In the genomic region with DNA sequence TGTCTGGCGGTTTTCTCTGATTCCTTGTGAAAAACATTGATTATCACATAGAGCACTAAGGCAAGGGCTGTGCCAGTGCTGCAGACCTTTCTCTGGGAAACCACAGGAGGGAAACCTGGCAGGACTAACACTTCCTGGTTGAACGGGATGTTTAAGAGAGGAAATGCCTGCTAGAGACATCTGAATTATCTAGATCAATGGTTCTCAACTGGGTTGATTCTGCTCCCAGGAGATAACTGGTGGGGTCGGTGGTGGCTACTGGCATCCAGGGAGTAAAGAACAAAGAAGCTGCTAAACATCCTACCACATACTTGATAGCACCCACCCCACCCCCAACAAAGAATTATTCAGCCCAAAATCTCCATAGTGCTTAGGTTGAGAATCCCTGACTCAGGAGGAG, we compare ENCODE assay signal across 1 cellular context.
TF ChIP-seq lines count a peak whose summit lies in the region.

No MANE protein-coding gene starts in this region.

TF ChIP-seq in GM23338, 12 proteins besides CTCF, POLR2A, EP300 and RAD21 (continued from another document):
- TF ChIP-seq NANOG (IDR thresholded peaks at IDR 0.05; ENCODE audit: borderline replicate concordance) (no peak), EZH2phosphoT487 (IDR thresholded peaks at IDR 0.05; ENCODE audit: unreplicated experiment) (no peak), ETS1 (IDR thresholded peaks at IDR 0.05) (no peak), ZNF114 (CRISPR knock-in tag; IDR thresholded peaks at IDR 0.05) (no peak), POLR2AphosphoS5 (IDR thresholded peaks at IDR 0.05; ENCODE audit: low read depth) (no peak), CREB1 (CRISPR knock-in tag; IDR thresholded peaks at IDR 0.05; ENCODE audit: low read depth) (no peak), ZNF331 (CRISPR knock-in tag; IDR thresholded peaks at IDR 0.05; ENCODE audit: low read depth) (no peak), STAT1 (IDR thresholded peaks at IDR 0.05; ENCODE audit: unreplicated experiment) (no peak)
- TF ChIP-seq, protein P1, sequence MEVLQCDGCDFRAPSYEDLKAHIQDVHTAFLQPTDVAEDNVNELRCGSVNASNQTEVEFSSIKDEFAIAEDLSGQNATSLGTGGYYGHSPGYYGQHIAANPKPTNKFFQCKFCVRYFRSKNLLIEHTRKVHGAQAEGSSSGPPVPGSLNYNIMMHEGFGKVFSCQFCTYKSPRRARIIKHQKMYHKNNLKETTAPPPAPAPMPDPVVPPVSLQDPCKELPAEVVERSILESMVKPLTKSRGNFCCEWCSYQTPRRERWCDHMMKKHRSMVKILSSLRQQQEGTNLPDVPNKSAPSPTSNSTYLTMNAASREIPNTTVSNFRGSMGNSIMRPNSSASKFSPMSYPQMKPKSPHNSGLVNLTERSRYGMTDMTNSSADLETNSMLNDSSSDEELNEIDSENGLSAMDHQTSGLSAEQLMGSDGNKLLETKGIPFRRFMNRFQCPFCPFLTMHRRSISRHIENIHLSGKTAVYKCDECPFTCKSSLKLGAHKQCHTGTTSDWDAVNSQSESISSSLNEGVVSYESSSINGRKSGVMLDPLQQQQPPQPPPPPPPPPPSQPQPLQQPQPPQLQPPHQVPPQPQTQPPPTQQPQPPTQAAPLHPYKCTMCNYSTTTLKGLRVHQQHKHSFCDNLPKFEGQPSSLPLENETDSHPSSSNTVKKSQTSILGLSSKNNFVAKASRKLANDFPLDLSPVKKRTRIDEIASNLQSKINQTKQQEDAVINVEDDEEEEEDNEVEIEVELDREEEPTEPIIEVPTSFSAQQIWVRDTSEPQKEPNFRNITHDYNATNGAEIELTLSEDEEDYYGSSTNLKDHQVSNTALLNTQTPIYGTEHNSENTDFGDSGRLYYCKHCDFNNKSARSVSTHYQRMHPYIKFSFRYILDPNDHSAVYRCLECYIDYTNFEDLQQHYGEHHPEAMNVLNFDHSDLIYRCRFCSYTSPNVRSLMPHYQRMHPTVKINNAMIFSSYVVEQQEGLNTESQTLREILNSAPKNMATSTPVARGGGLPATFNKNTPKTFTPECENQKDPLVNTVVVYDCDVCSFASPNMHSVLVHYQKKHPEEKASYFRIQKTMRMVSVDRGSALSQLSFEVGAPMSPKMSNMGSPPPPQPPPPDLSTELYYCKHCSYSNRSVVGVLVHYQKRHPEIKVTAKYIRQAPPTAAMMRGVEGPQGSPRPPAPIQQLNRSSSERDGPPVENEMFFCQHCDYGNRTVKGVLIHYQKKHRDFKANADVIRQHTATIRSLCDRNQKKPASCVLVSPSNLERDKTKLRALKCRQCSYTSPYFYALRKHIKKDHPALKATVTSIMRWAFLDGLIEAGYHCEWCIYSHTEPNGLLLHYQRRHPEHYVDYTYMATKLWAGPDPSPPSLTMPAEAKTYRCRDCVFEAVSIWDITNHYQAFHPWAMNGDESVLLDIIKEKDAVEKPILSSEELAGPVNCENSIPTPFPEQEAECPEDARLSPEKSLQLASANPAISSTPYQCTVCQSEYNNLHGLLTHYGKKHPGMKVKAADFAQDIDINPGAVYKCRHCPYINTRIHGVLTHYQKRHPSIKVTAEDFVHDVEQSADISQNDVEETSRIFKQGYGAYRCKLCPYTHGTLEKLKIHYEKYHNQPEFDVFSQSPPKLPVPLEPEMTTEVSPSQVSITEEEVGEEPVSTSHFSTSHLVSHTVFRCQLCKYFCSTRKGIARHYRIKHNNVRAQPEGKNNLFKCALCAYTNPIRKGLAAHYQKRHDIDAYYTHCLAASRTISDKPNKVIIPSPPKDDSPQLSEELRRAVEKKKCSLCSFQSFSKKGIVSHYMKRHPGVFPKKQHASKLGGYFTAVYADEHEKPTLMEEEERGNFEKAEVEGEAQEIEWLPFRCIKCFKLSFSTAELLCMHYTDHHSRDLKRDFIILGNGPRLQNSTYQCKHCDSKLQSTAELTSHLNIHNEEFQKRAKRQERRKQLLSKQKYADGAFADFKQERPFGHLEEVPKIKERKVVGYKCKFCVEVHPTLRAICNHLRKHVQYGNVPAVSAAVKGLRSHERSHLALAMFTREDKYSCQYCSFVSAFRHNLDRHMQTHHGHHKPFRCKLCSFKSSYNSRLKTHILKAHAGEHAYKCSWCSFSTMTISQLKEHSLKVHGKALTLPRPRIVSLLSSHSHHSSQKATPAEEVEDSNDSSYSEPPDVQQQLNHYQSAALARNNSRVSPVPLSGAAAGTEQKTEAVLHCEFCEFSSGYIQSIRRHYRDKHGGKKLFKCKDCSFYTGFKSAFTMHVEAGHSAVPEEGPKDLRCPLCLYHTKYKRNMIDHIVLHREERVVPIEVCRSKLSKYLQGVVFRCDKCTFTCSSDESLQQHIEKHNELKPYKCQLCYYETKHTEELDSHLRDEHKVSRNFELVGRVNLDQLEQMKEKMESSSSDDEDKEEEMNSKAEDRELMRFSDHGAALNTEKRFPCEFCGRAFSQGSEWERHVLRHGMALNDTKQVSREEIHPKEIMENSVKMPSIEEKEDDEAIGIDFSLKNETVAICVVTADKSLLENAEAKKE (CRISPR knock-in tag; IDR thresholded peaks at IDR 0.05) = no peak
